Comparison of ENCODE assay signal across 7 cellular contexts in the genomic region with DNA sequence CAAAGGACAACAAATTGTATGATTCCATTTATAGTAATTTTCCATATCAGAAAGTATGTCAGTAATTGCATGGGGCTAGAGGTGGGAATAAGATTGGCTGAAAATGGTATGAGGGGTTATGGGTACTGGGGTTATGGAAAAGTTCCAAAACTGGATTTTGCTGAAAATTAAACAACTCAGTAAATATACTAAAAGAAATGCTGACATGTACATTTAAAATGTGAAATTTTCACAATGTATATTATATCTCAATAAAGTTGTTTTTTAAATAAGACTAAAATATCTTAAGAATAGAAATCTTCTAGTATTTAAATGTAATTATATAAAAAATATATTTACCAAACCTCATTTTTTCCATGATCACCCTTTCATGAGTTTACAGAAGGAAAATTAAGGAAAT.
"Had no signal": no experiment of that assay in that cellular context is flagged by ENCODE, and none has a peak within 500 bp of the region (broad histone marks: within the 10 kb centered on the region; RNA-seq: fewer than 3 reads in every experiment).

No MANE protein-coding gene starts in this region.

- H2AFZ ChIP-seq: GM23338 had no signal

- H3K4me3 ChIP-seq: GM23338 had no signal

- FAIRE-seq: H1, H54 had no signal

- ATAC-seq: GM23338 had no signal

- H3K4me2 ChIP-seq: GM23338 had no signal

- DNase-seq: H9, HCEC 1CT, KG1 had no signal

- H3K27ac ChIP-seq: HL-60 had no signal
